ENCODE assay signal across 8 cellular contexts in genomic region chr7:151519045-151519764, GRCh38. TPM values are rescaled to one million over a fixed set of nuclear protein-coding genes. Genes with fewer than 3 reads are reported as not detected.
DNase-seq lines count a peak whose midpoint lies in the region; ATAC-seq and TF ChIP-seq lines count a peak whose summit lies in the region.
"Not testable (repeated sequence)": the region's sequence is repeated elsewhere in the genome, so short reads cannot be mapped to it uniquely, and the experiment has no call there.

No MANE protein-coding gene starts in this region.

- TF ChIP-seq POLR2A in esophagus muscularis mucosa (IDR thresholded peaks at IDR 0.05; ENCODE audit: low read depth) = peak; percentile 54

- H3K4me1 ChIP-seq in RWPE2 (ENCODE audit: insufficient read depth, poor library complexity, severe bottlenecking) = not testable (repeated sequence)
- H3K4me1 ChIP-seq in esophagus muscularis mucosa = peaks cover 32 to 50% (median 48%) of the 10 kb centered on the region in 4 donors
- peaks cover 12 to 19% of the 10 kb centered on the region in 2 donors for H3K4me1 ChIP-seq in mucosa of rectum (ENCODE audit: control insufficient read depth in 2 of 2, insufficient read depth in 2 of 2, low read length in 2 of 2)

- not testable (repeated sequence) for H3K27me3 Mint-ChIP-seq in activated T-helper 2 cell treated with anti-CD3 and anti-CD28 coated beads, Interferon-gamma antibody, Interleukin-2, Interleukin-4, amounts not matched to agents 10 μg/mL and 5 μg/mL and 100 μg/mL, durations not matched to agents 14 hours and 24 hours and 36 hours (ENCODE audit: low read depth)

- WGBS in esophagus muscularis mucosa = 0% methylated on average over 9 of the region's 113 CpGs

- H3K4me3 ChIP-seq in RWPE2 (ENCODE audit: severe bottlenecking) = peak overlapping the region; percentile 100
- H3K4me3 ChIP-seq in esophagus muscularis mucosa = peak overlapping the region; percentile 71 to 99 (median 86)
- peak overlapping the region; percentile 75 to 89 for H3K4me3 ChIP-seq in mucosa of rectum (ENCODE audit: low read length in 2 of 2)

- intact Hi-C loops in activated T-helper 2 cell treated with anti-CD3 and anti-CD28 coated beads, Interferon-gamma antibody, Interleukin-2, Interleukin-4, amounts not matched to agents 10 μg/mL and 5 μg/mL and 100 μg/mL, durations not matched to agents 14 hours and 24 hours and 36 hours (cut with micrococcal nuclease) = loop anchor here (1.0 to 10.0 kb wide), 5 partner anchors 37 to 506 kb away; partner anchors contain the start of genes ABCF2 and GALNT11
- intact Hi-C loops in esophagus muscularis mucosa (cut with DNase I) = loop anchor here (2.0 to 10.0 kb wide), 3 partner anchors 58 to 154 kb away; no protein-coding TSS in a partner anchor

- not testable (repeated sequence) for TF ChIP-seq CTCF in C4-2B (conservative IDR thresholded peaks at IDR 0.05)
- peak; percentile 19 for TF ChIP-seq CTCF in RWPE2 (IDR thresholded peaks at IDR 0.05; ENCODE audit: poor library complexity, severe bottlenecking)
- peak in 1 of 3 experiments; percentile 24 for TF ChIP-seq CTCF in esophagus muscularis mucosa (IDR thresholded peaks at IDR 0.05)

- peak overlapping the region; percentile 96 for H3K27ac Mint-ChIP-seq in activated T-helper 2 cell treated with anti-CD3 and anti-CD28 coated beads, Interferon-gamma antibody, Interleukin-2, Interleukin-4, amounts not matched to agents 10 μg/mL and 5 μg/mL and 100 μg/mL, durations not matched to agents 14 hours and 24 hours and 36 hours

- H3K4me3 Mint-ChIP-seq in activated T-helper 2 cell treated with anti-CD3 and anti-CD28 coated beads, Interferon-gamma antibody, Interleukin-2, Interleukin-4, amounts not matched to agents 10 μg/mL and 5 μg/mL and 100 μg/mL, durations not matched to agents 14 hours and 24 hours and 36 hours (ENCODE audit: low read depth) = peak overlapping the region; percentile 96

- not testable (repeated sequence) for H3K9me3 Mint-ChIP-seq in activated T-helper 2 cell treated with anti-CD3 and anti-CD28 coated beads, Interferon-gamma antibody, Interleukin-2, Interleukin-4, amounts not matched to agents 10 μg/mL and 5 μg/mL and 100 μg/mL, durations not matched to agents 14 hours and 24 hours and 36 hours

- peak overlapping the region; percentile 98 for H3K27ac ChIP-seq in C4-2B
- peak overlapping the region; percentile 91 for H3K27ac ChIP-seq in RWPE2 (ENCODE audit: poor library complexity, severe bottlenecking)
- H3K27ac ChIP-seq in esophagus muscularis mucosa (replicated peaks in 1 of 4) = peak overlapping the region; percentile 97 to 100 (median 100)
- peak overlapping the region; percentile 96 to 98 for H3K27ac ChIP-seq in mucosa of rectum (ENCODE audit: low read depth in 2 of 2, low read length in 2 of 2)

- peak overlapping the region; percentile 86 to 97 for H3K9ac ChIP-seq in mucosa of rectum (ENCODE audit: low read depth in 1 of 2, low read length in 2 of 2)

- not testable (repeated sequence) for H3K27me3 ChIP-seq in RWPE2 (ENCODE audit: insufficient read depth, poor library complexity, severe bottlenecking); esophagus muscularis mucosa; mucosa of rectum (ENCODE audit: control insufficient read depth in 2 of 2, insufficient read depth in 2 of 2, low read length in 2 of 2)

- TF ChIP-seq EP300 in esophagus muscularis mucosa (IDR thresholded peaks at IDR 0.05) = not testable (repeated sequence)

- not testable (repeated sequence) for H3K36me3 ChIP-seq in RWPE2 (ENCODE audit: low read depth); esophagus muscularis mucosa; mucosa of rectum (ENCODE audit: control insufficient read depth in 2 of 2, insufficient read depth in 2 of 2, low read length in 2 of 2)

- peaks cover 33% of the 10 kb centered on the region for H3K4me1 Mint-ChIP-seq in activated T-helper 2 cell treated with anti-CD3 and anti-CD28 coated beads, Interferon-gamma antibody, Interleukin-2, Interleukin-4, amounts not matched to agents 10 μg/mL and 5 μg/mL and 100 μg/mL, durations not matched to agents 14 hours and 24 hours and 36 hours (ENCODE audit: low read depth)

- ATAC-seq in GM19452 (IDR thresholded peaks at IDR 0.05; ENCODE audit: unreplicated experiment) (peak; percentile 44), HG03342 (IDR thresholded peaks at IDR 0.05; ENCODE audit: unreplicated experiment) (peak; percentile 48), RWPE2 (ENCODE audit: low read depth) (peak; percentile 67)

- not testable (repeated sequence) for H3K9me3 ChIP-seq in RWPE2 (ENCODE audit: severe bottlenecking); esophagus muscularis mucosa; mucosa of rectum (ENCODE audit: control insufficient read depth in 2 of 2, low read length in 2 of 2)

- not testable (repeated sequence) for DNase-seq in RWPE2 (ENCODE audit: low spot score); activated T-helper 2 cell treated with anti-CD3 and anti-CD28 coated beads, Interferon-gamma antibody, Interleukin-2, Interleukin-4, amounts not matched to agents 10 μg/mL and 5 μg/mL and 100 μg/mL, durations not matched to agents 14 hours and 24 hours and 36 hours (ENCODE audit: low spot score); esophagus muscularis mucosa (ENCODE audit: extremely low spot score)
- DNase-seq in stimulated activated CD8-positive, alpha-beta memory T cell treated with anti-CD3 and anti-CD28 coated beads, Interleukin-12 subunit alpha, Interleukin-12 subunit beta, amount 100 ng/mL, for 24 hours (ENCODE audit: extremely low read depth) = peak; percentile 15

- peaks cover 27% of the 10 kb centered on the region for H3K36me3 Mint-ChIP-seq in activated T-helper 2 cell treated with anti-CD3 and anti-CD28 coated beads, Interferon-gamma antibody, Interleukin-2, Interleukin-4, amounts not matched to agents 10 μg/mL and 5 μg/mL and 100 μg/mL, durations not matched to agents 14 hours and 24 hours and 36 hours (ENCODE audit: low read depth)

RNA-seq across cellular contexts. Expression of gene RHEB, which starts 0.5 kb away (rescaled TPM):
- 52.8 and 60.5 TPM in 2 replicates for total RNA-seq in activated T-helper 2 cell treated with anti-CD3 and anti-CD28 coated beads, Interferon-gamma antibody, Interleukin-2, Interleukin-4, amounts not matched to agents 10 μg/mL and 5 μg/mL and 100 μg/mL, durations not matched to agents 14 hours and 24 hours and 36 hours
- 100 to 1,000 TPM in 3 of 4 donors, 10 to 100 TPM in 1; 98.5 to 187 (median 163) TPM for total RNA-seq in esophagus muscularis mucosa
